Comparison of ENCODE assay signal across 1 cellular context in the genomic region with DNA sequence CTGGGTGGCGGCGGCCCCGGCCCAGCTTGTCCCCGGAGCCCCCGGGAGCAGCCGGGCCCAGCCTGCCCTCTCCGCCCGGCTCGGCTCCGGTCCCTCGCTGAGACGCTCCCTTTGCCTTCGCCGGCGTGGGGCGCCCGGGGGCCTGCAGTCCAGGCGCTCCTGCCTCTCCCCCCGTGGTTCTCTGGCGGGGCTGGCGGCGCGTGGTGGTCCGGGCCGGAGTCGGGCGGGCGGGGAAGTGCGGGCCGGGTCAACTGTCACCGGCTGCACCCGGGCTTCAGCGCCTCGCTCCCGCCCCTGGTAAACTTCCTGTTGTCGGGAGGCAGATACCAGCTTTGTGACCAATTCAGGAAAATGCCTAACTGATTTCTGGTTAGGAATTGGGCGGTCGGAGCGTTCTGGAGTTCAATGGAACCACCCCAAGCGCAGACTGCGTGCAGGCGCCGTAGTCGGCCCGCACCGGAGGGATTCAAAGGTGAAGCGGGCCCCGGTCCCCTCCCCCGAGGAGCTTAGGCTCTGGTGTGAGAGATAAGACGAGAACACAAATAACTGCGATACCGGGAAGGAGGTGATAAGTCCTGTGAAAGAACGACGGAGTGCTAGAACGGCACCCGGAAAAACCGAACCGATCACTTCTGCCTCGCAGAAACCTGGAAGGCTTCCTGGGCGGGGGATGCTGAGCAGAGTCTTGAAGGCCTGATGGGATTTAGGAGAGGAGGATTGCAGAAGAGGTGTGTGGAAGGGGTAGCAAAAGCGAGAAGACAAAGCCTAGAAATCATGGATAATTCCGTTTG.
TF ChIP-seq lines count a peak whose summit lies in the region.

No MANE protein-coding gene starts in this region.

TF ChIP-seq in K562, 482 proteins besides CTCF, POLR2A, EP300 and RAD21 (continued from another document and continues in another):
- TF ChIP-seq, protein P1, sequence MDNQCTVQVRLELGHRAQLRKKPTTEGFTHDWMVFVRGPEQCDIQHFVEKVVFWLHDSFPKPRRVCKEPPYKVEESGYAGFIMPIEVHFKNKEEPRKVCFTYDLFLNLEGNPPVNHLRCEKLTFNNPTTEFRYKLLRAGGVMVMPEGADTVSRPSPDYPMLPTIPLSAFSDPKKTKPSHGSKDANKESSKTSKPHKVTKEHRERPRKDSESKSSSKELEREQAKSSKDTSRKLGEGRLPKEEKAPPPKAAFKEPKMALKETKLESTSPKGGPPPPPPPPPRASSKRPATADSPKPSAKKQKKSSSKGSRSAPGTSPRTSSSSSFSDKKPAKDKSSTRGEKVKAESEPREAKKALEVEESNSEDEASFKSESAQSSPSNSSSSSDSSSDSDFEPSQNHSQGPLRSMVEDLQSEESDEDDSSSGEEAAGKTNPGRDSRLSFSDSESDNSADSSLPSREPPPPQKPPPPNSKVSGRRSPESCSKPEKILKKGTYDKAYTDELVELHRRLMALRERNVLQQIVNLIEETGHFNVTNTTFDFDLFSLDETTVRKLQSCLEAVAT (IDR thresholded peaks at IDR 0.05), result peak; percentile 24 to 88; a peak in 3 of 4 replicates
- TF ChIP-seq TRIM24 (IDR thresholded peaks at IDR 0.05) (peak; percentile 37 to 77; a peak in 2 of 4 replicates), BDP1 (IDR thresholded peaks at IDR 0.05; ENCODE audit: insufficient read depth, insufficient read length) (no peak), KHSRP (IDR thresholded peaks at IDR 0.05) (no peak), MTA1 (IDR thresholded peaks at IDR 0.05; ENCODE audit: borderline replicate concordance) (peak; percentile 25; the same call in 1 of the 2 replicates), LARP7 (IDR thresholded peaks at IDR 0.05) (no peak), KDM4B (IDR thresholded peaks at IDR 0.05; ENCODE audit: borderline replicate concordance in 2 of 2, low read depth in 1 of 2) (no peak), SRSF3 (IDR thresholded peaks at IDR 0.05; ENCODE audit: insufficient read depth, low read length) (no peak), CHCHD3 (CRISPR knock-in tag; IDR thresholded peaks at IDR 0.05) (no peak), NFIC (IDR thresholded peaks at IDR 0.05) (peak; percentile 75), HDAC8 (tag; IDR thresholded peaks at IDR 0.05) (no peak), ZNF77 (CRISPR knock-in tag; IDR thresholded peaks at IDR 0.05) (no peak), NR2C2 (CRISPR knock-in tag; IDR thresholded peaks at IDR 0.05) (no peak), NR2C2 (tag; IDR thresholded peaks at IDR 0.05) (peak; percentile 36; the same call in 1 of the 2 replicates), SIX5 (IDR thresholded peaks at IDR 0.05; ENCODE audit: borderline replicate concordance in 1 of 2, insufficient read depth in 1 of 2, low read depth in 1 of 2, low read length in 2 of 2) (no peak), ZNF436 (CRISPR knock-in tag; IDR thresholded peaks at IDR 0.05) (no peak), FUS (optimal IDR thresholded peaks at IDR 0.05; ENCODE audit: low read depth, low read length) (no peak), RBM17 (IDR thresholded peaks at IDR 0.05; ENCODE audit: borderline replicate concordance, low read depth, low read length) (no peak), RBM25 (IDR thresholded peaks at IDR 0.05; ENCODE audit: low read depth, low read length, severe bottlenecking) (no peak), GABPB1 (CRISPR knock-in tag; IDR thresholded peaks at IDR 0.05) (peak; percentile 16; the same call in 1 of the 2 replicates)
- TF ChIP-seq, protein P2, sequence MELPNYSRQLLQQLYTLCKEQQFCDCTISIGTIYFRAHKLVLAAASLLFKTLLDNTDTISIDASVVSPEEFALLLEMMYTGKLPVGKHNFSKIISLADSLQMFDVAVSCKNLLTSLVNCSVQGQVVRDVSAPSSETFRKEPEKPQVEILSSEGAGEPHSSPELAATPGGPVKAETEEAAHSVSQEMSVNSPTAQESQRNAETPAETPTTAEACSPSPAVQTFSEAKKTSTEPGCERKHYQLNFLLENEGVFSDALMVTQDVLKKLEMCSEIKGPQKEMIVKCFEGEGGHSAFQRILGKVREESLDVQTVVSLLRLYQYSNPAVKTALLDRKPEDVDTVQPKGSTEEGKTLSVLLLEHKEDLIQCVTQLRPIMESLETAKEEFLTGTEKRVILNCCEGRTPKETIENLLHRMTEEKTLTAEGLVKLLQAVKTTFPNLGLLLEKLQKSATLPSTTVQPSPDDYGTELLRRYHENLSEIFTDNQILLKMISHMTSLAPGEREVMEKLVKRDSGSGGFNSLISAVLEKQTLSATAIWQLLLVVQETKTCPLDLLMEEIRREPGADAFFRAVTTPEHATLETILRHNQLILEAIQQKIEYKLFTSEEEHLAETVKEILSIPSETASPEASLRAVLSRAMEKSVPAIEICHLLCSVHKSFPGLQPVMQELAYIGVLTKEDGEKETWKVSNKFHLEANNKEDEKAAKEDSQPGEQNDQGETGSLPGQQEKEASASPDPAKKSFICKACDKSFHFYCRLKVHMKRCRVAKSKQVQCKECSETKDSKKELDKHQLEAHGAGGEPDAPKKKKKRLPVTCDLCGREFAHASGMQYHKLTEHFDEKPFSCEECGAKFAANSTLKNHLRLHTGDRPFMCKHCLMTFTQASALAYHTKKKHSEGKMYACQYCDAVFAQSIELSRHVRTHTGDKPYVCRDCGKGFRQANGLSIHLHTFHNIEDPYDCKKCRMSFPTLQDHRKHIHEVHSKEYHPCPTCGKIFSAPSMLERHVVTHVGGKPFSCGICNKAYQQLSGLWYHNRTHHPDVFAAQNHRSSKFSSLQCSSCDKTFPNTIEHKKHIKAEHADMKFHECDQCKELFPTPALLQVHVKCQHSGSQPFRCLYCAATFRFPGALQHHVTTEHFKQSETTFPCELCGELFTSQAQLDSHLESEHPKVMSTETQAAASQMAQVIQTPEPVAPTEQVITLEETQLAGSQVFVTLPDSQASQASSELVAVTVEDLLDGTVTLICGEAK (IDR thresholded peaks at IDR 0.05), result peak; percentile 50; the same call in 1 of the 2 replicates
- TF ChIP-seq, protein P2 (CRISPR knock-in tag; IDR thresholded peaks at IDR 0.05), result no peak
- TF ChIP-seq, protein P3, sequence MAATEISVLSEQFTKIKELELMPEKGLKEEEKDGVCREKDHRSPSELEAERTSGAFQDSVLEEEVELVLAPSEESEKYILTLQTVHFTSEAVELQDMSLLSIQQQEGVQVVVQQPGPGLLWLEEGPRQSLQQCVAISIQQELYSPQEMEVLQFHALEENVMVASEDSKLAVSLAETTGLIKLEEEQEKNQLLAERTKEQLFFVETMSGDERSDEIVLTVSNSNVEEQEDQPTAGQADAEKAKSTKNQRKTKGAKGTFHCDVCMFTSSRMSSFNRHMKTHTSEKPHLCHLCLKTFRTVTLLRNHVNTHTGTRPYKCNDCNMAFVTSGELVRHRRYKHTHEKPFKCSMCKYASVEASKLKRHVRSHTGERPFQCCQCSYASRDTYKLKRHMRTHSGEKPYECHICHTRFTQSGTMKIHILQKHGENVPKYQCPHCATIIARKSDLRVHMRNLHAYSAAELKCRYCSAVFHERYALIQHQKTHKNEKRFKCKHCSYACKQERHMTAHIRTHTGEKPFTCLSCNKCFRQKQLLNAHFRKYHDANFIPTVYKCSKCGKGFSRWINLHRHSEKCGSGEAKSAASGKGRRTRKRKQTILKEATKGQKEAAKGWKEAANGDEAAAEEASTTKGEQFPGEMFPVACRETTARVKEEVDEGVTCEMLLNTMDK (IDR thresholded peaks at IDR 0.05; ENCODE audit: borderline replicate concordance, insufficient read depth, low read depth, low read length, poor library complexity, severe bottlenecking), result no peak
- TF ChIP-seq, protein P4, sequence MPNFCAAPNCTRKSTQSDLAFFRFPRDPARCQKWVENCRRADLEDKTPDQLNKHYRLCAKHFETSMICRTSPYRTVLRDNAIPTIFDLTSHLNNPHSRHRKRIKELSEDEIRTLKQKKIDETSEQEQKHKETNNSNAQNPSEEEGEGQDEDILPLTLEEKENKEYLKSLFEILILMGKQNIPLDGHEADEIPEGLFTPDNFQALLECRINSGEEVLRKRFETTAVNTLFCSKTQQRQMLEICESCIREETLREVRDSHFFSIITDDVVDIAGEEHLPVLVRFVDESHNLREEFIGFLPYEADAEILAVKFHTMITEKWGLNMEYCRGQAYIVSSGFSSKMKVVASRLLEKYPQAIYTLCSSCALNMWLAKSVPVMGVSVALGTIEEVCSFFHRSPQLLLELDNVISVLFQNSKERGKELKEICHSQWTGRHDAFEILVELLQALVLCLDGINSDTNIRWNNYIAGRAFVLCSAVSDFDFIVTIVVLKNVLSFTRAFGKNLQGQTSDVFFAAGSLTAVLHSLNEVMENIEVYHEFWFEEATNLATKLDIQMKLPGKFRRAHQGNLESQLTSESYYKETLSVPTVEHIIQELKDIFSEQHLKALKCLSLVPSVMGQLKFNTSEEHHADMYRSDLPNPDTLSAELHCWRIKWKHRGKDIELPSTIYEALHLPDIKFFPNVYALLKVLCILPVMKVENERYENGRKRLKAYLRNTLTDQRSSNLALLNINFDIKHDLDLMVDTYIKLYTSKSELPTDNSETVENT (CRISPR knock-in tag; IDR thresholded peaks at IDR 0.05), result no peak
- TF ChIP-seq, protein P5, sequence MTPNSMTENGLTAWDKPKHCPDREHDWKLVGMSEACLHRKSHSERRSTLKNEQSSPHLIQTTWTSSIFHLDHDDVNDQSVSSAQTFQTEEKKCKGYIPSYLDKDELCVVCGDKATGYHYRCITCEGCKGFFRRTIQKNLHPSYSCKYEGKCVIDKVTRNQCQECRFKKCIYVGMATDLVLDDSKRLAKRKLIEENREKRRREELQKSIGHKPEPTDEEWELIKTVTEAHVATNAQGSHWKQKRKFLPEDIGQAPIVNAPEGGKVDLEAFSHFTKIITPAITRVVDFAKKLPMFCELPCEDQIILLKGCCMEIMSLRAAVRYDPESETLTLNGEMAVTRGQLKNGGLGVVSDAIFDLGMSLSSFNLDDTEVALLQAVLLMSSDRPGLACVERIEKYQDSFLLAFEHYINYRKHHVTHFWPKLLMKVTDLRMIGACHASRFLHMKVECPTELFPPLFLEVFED (CRISPR knock-in tag; conservative IDR thresholded peaks at IDR 0.05), result no peak
- TF ChIP-seq, protein P6, sequence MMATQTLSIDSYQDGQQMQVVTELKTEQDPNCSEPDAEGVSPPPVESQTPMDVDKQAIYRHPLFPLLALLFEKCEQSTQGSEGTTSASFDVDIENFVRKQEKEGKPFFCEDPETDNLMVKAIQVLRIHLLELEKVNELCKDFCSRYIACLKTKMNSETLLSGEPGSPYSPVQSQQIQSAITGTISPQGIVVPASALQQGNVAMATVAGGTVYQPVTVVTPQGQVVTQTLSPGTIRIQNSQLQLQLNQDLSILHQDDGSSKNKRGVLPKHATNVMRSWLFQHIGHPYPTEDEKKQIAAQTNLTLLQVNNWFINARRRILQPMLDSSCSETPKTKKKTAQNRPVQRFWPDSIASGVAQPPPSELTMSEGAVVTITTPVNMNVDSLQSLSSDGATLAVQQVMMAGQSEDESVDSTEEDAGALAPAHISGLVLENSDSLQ (IDR thresholded peaks at IDR 0.05), result no peak
- TF ChIP-seq, protein P7, sequence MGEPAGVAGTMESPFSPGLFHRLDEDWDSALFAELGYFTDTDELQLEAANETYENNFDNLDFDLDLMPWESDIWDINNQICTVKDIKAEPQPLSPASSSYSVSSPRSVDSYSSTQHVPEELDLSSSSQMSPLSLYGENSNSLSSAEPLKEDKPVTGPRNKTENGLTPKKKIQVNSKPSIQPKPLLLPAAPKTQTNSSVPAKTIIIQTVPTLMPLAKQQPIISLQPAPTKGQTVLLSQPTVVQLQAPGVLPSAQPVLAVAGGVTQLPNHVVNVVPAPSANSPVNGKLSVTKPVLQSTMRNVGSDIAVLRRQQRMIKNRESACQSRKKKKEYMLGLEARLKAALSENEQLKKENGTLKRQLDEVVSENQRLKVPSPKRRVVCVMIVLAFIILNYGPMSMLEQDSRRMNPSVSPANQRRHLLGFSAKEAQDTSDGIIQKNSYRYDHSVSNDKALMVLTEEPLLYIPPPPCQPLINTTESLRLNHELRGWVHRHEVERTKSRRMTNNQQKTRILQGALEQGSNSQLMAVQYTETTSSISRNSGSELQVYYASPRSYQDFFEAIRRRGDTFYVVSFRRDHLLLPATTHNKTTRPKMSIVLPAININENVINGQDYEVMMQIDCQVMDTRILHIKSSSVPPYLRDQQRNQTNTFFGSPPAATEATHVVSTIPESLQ (CRISPR knock-in tag; IDR thresholded peaks at IDR 0.05), result no peak
